In the genomic region with DNA sequence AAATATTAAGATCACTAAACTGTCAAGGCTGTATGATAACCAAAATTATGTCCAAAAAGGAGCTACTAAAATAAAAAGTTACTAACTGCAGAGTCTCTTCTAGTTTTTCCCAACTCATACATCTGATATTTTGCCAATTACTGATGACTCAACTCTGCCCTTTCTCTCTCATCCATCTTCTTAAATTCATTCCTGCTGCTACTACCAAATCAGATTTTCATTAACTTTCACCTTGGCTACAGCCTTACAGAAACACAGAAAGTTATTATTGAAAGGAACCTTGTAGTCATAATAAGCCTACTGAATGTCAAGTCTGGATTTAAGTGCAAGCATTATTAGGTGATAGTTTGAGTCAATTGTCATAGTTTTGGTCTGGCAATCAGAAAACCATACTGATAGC, we compare ENCODE assay signal across 23 cellular contexts.
DNase-seq lines count a peak whose midpoint lies in the region; ATAC-seq and TF ChIP-seq lines count a peak whose summit lies in the region.
"Had no signal": no experiment of that assay in that cellular context is flagged by ENCODE, and none has a peak within 500 bp of the region (broad histone marks: within the 10 kb centered on the region; RNA-seq: fewer than 3 reads in every experiment).

No MANE protein-coding gene starts in this region.

- POLR2A ChIA-PET in HEK293T (lab: Yijun Ruan, JAX) = no interaction called here

- CTCF ChIA-PET in HEK293T (lab: Yijun Ruan, JAX) = no interaction called here

- H3K4me3 ChIP-seq in fibroblast of pulmonary artery (replicated peaks; ENCODE audit: low read depth, low read length) = no peak overlapping the region
- H3K4me3 ChIP-seq: gastroesophageal sphincter, HAP-1, K562, left ventricle myocardium inferior, mucosa of descending colon, tibial artery had no signal

- peak; percentile 54 for DNase-seq in A172 (ENCODE audit: low spot score)
- DNase-seq in GM04503 (ENCODE audit: low read depth) = peak; percentile 34
- DNase-seq in amniotic epithelial cell (ENCODE audit: low read depth) = peak; percentile 66
- DNase-seq in fibroblast of pulmonary artery (ENCODE audit: low read depth) = peak; percentile 61
- no peak for DNase-seq in epidermal melanocyte (ENCODE audit: insufficient read length, low spot score)
- DNase-seq in cerebellar cortex (ENCODE audit: low spot score) = no peak
- no peak for DNase-seq in HEK293T (ENCODE audit: extremely low spot score)
- DNase-seq: activated CD8-positive, alpha-beta T cell treated with anti-CD3 and anti-CD28 coated beads, Interleukin-2, amount 10 ng/mL, durations not matched to agents 7 days and 5 days; activated naive CD8-positive, alpha-beta T cell treated with anti-CD3 and anti-CD28 coated beads, Interleukin-2, amount 10 ng/mL, durations not matched to agents 7 days and 5 days; CD8-positive, alpha-beta T cell; DMS79 treated with DMSO at 0.1 percent for 48 hours; left ventricle myocardium inferior; mucosa of descending colon; NCI-H2081 treated with DMSO at 0.1 percent for 48 hours; NCI-H526 treated with DMSO at 0.1 percent for 48 hours; SHP77 treated with DMSO at 0.1 percent for 48 hours; tibial artery had no signal

- no peak for ATAC-seq in GM21526 (IDR thresholded peaks at IDR 0.05; ENCODE audit: low FRiP score, unreplicated experiment)
- ATAC-seq: activated CD8-positive, alpha-beta T cell treated with anti-CD3 and anti-CD28 coated beads, Interleukin-2, amount 10 ng/mL, durations not matched to agents 7 days and 5 days; CD8-positive, alpha-beta T cell; gastroesophageal sphincter; K562; mucosa of descending colon; stimulated activated effector memory CD8-positive, alpha-beta T cell treated with anti-CD3 and anti-CD28 coated beads, Interleukin-12 subunit alpha, Interleukin-12 subunit beta, amount 100 ng/mL, for 72 hours; WTC11 had no signal

- no peak for TF ChIP-seq CTCF in fibroblast of pulmonary artery (IDR thresholded peaks at IDR 0.05; ENCODE audit: low read length, missing control alignments)

TF ChIP-seq in HEK293T, 16 proteins besides CTCF, POLR2A, EP300 and RAD21:
- TF ChIP-seq, protein P1, sequence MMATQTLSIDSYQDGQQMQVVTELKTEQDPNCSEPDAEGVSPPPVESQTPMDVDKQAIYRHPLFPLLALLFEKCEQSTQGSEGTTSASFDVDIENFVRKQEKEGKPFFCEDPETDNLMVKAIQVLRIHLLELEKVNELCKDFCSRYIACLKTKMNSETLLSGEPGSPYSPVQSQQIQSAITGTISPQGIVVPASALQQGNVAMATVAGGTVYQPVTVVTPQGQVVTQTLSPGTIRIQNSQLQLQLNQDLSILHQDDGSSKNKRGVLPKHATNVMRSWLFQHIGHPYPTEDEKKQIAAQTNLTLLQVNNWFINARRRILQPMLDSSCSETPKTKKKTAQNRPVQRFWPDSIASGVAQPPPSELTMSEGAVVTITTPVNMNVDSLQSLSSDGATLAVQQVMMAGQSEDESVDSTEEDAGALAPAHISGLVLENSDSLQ (IDR thresholded peaks at IDR 0.05) = no peak
- no peak for TF ChIP-seq FOXM1 (IDR thresholded peaks at IDR 0.05; ENCODE audit: borderline replicate concordance)
- no peak for TF ChIP-seq FOXK2 (IDR thresholded peaks at IDR 0.05)
- no peak for TF ChIP-seq ELF4 (IDR thresholded peaks at IDR 0.05)
- TF ChIP-seq FOXA1 (IDR thresholded peaks at IDR 0.05) = no peak
- TF ChIP-seq HDGF (IDR thresholded peaks at IDR 0.05; ENCODE audit: borderline replicate concordance) = no peak
- no peak for TF ChIP-seq CTBP1 (IDR thresholded peaks at IDR 0.05; ENCODE audit: borderline replicate concordance)
- no peak for TF ChIP-seq TARDBP (IDR thresholded peaks at IDR 0.05)
- no peak for TF ChIP-seq SUZ12 (IDR thresholded peaks at IDR 0.05)
- TF ChIP-seq SP1 (IDR thresholded peaks at IDR 0.05) = no peak
- TF ChIP-seq ARNT (IDR thresholded peaks at IDR 0.05) = no peak
- no peak for TF ChIP-seq NFRKB (IDR thresholded peaks at IDR 0.05)
- no peak for TF ChIP-seq LEF1 (IDR thresholded peaks at IDR 0.05; ENCODE audit: borderline replicate concordance)
- TF ChIP-seq BHLHE40 (IDR thresholded peaks at IDR 0.05; ENCODE audit: borderline replicate concordance) = no peak
- no peak for TF ChIP-seq ZNF384 (IDR thresholded peaks at IDR 0.05)
- TF ChIP-seq L3MBTL2 (conservative IDR thresholded peaks at IDR 0.05) = no peak

Comparison
In these comparisons a context has a peak if more than half of its experiments do, and no peak if none do; other contexts are left out.
1. DNase-seq: peak in A172 (single experiment), GM04503 (single experiment), amniotic epithelial cell (single experiment) and fibroblast of pulmonary artery (single experiment); none in epidermal melanocyte (single experiment), cerebellar cortex (single experiment) and HEK293T (single experiment).